ENCODE assay signal across 8 cellular contexts in the genomic region with DNA sequence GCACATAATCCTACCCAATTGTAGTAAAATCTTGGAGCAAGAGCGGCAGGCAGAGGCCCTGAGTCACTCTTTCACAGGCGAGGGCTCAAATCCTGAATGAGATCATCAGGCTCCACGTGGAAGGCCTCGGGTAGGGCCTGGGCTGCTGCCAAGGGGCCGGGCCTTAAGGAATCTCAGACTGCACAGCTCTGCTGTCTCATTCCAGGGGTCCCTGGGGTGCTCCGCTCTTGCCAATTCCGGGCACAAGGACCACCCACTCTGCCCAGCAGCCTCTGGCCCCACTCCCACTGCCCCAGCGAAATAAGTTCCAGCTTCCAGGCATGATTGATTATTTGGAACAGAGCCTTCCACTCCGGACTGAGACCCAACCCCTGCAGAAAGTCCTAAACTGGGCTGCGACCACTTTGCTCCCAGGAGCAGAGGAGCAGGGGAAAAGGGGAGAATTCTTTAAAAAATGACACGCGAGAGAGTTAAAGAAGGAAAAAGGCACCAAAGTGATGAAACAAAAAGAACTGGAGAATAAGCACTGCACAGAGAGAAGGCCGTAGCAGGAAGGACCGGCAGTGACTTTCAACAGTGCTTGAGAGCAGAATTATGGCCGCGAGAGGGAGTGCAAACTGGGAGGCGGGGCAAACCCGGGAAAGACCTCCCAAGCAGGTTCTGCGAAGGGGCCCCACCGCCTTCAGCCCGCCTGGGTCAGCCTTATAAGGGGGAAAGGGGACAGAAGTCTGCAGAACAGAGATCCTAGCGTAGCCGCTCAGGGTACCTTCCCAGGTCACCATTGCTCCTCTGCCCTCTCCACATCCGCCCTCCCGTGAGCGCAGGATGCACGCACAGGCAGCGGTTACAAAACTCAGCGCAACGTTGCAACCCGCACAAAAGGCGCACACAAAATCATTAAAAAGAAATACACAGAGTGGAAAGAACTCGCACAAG. TPM values are rescaled to one million over a fixed set of nuclear protein-coding genes. Genes with fewer than 3 reads are reported as not detected.
A peak's percentile ranks its signal among the peaks of the same experiment; 100 is the strongest.
DNase-seq lines count a peak whose midpoint lies in the region; ATAC-seq and TF ChIP-seq lines count a peak whose summit lies in the region.

No MANE protein-coding gene starts in this region.

- 1 to 4% methylated on average over 29 to 33 of the region's 33 CpGs for WGBS in upper lobe of left lung, 2 donors

- no peak overlapping the region for H3K27ac Mint-ChIP-seq in activated CD4-positive, alpha-beta memory T cell treated with anti-CD3 and anti-CD28 coated beads for 36 hours

- peak overlapping the region; percentile 73 for H3K9ac ChIP-seq in mucosa of stomach (ENCODE audit: low read length)

- H3K9me3 Mint-ChIP-seq in activated CD4-positive, alpha-beta memory T cell treated with anti-CD3 and anti-CD28 coated beads for 36 hours, result no peaks in the 10 kb centered on the region

- peaks cover 60% of the 10 kb centered on the region for H3K27me3 Mint-ChIP-seq in activated CD4-positive, alpha-beta memory T cell treated with anti-CD3 and anti-CD28 coated beads for 36 hours

- intact Hi-C loops in activated CD4-positive, alpha-beta memory T cell treated with anti-CD3 and anti-CD28 coated beads for 36 hours (cut with micrococcal nuclease), result loop anchor here (10.0 kb wide), 1 partner anchor 1672 kb away; no protein-coding TSS in a partner anchor

- no peaks in the 10 kb centered on the region for H3K36me3 Mint-ChIP-seq in activated CD4-positive, alpha-beta memory T cell treated with anti-CD3 and anti-CD28 coated beads for 36 hours

- H3K4me3 ChIP-seq in fibroblast of mammary gland (ENCODE audit: control insufficient read depth, low read depth, low read length), result peak overlapping the region; percentile 89
- H3K4me3 ChIP-seq in mucosa of stomach (ENCODE audit: low read length), result peak overlapping the region; percentile 23
- peak overlapping the region; percentile 59 to 83 (median 71) for H3K4me3 ChIP-seq in upper lobe of left lung

- POLR2A ChIA-PET in activated CD4-positive, alpha-beta memory T cell treated with anti-CD3 and anti-CD28 coated beads for 36 hours (lab: Charles Lee), result no interaction called here

- peak in 1 of 4 donors; percentile 9 for TF ChIP-seq POLR2A in upper lobe of left lung (IDR thresholded peaks at IDR 0.05)

- CTCF ChIA-PET in activated CD4-positive, alpha-beta memory T cell treated with anti-CD3 and anti-CD28 coated beads for 36 hours (lab: Charles Lee), result interaction anchor here (2.0 to 2.1 kb wide), 2 partner anchors 10 to 1902 kb away, joined by 6 to 10 read pairs; no protein-coding TSS in a partner anchor

- ATAC-seq in upper lobe of left lung (ENCODE audit: low FRiP score in 2 of 2) (peak; percentile 70 to 86), GM19397 (IDR thresholded peaks at IDR 0.05; ENCODE audit: unreplicated experiment) (no peak)

- H3K27ac ChIP-seq in upper lobe of left lung, result peak overlapping the region; percentile 88 to 98 (median 91)

- H3K9me3 ChIP-seq in mucosa of stomach (ENCODE audit: control insufficient read depth, low read length) (peaks cover 4% of the 10 kb centered on the region), upper lobe of left lung (no peaks in the 10 kb centered on the region)

- H3K4me1 ChIP-seq in mucosa of stomach (ENCODE audit: control insufficient read depth, insufficient read depth, low read length) (peaks cover 29% of the 10 kb centered on the region), upper lobe of left lung (peaks cover 21 to 51% (median 31%) of the 10 kb centered on the region in 4 donors)

- H3K36me3 ChIP-seq in mucosa of stomach (ENCODE audit: control insufficient read depth, insufficient read depth, low read length), result no peaks in the 10 kb centered on the region
- peaks cover 0 to 44% (median 13%) of the 10 kb centered on the region in 4 donors for H3K36me3 ChIP-seq in upper lobe of left lung

- TF ChIP-seq CTCF in fibroblast of mammary gland (conservative IDR thresholded peaks at IDR 0.05; ENCODE audit: control insufficient read depth, insufficient read depth, low read depth, low read length) (peak; percentile 24), upper lobe of left lung (IDR thresholded peaks at IDR 0.05) (no peak)

- DNase-seq in D341Med (ENCODE audit: low spot score), result peak; percentile 60
- DNase-seq in Kasumi-1 (lab: John Stamatoyannopoulos, UW), result peak; percentile 66 to 77
- peak; percentile 29 for DNase-seq in activated CD4-positive, alpha-beta memory T cell treated with anti-CD3 and anti-CD28 coated beads for 36 hours
- peak; percentile 97 for DNase-seq in fibroblast of mammary gland (ENCODE audit: low read depth)
- DNase-seq in upper lobe of left lung, result peak; percentile 89 to 93
- no peak for DNase-seq in OCI-M2 (lab: John Stamatoyannopoulos, UW; ENCODE audit: unreplicated experiment)

- no peak for TF ChIP-seq EP300 in upper lobe of left lung (IDR thresholded peaks at IDR 0.05)

- H3K27me3 ChIP-seq in mucosa of stomach (ENCODE audit: control insufficient read depth, insufficient read depth, low read length) (peaks cover 45% of the 10 kb centered on the region), upper lobe of left lung (peaks cover 0 to 12% (median 5%) of the 10 kb centered on the region in 4 donors)

- H3K4me3 Mint-ChIP-seq in activated CD4-positive, alpha-beta memory T cell treated with anti-CD3 and anti-CD28 coated beads for 36 hours, result peak overlapping the region; percentile 49

- H3K4me1 Mint-ChIP-seq in activated CD4-positive, alpha-beta memory T cell treated with anti-CD3 and anti-CD28 coated beads for 36 hours (ENCODE audit: low read depth), result peaks cover 28% of the 10 kb centered on the region

RNA-seq across cellular contexts. Expression of a gene that starts 2.0 kb away (rescaled TPM):
- total RNA-seq in activated CD4-positive, alpha-beta memory T cell treated with anti-CD3 and anti-CD28 coated beads for 36 hours, result not detected
- total RNA-seq in upper lobe of left lung, result 100 to 1,000 TPM in 1 of 6 donors, 10 to 100 TPM in 5; 37.9 to 144 (median 58.4) TPM

Comparison
In these comparisons a context has a peak if more than half of its experiments do, and no peak if none do; other contexts are left out.
1. H3K4me3 ChIP-seq: peak in every context shown above with its lines; median percentile 89 in fibroblast of mammary gland; 71 in upper lobe of left lung; 23 in mucosa of stomach.
2. RNA of a gene that starts 2.0 kb away (total RNA-seq): 37.9 to 144 TPM in upper lobe of left lung; not detected in activated CD4-positive, alpha-beta memory T cell treated with anti-CD3 and anti-CD28 coated beads for 36 hours; every median in the first group is over 10 times any median in the second.